ENCODE assay signal across 1 cellular context in genomic region chr14:91985008-91985407, GRCh38.
TF ChIP-seq lines count a peak whose summit lies in the region.

No MANE protein-coding gene starts in this region.

TF ChIP-seq in HepG2, 621 proteins besides CTCF, POLR2A, EP300 and RAD21 (continued from another document):
- TF ChIP-seq ZNF382 (CRISPR knock-in tag; IDR thresholded peaks at IDR 0.05; ENCODE audit: borderline replicate concordance) = no peak
- TF ChIP-seq, protein P1, sequence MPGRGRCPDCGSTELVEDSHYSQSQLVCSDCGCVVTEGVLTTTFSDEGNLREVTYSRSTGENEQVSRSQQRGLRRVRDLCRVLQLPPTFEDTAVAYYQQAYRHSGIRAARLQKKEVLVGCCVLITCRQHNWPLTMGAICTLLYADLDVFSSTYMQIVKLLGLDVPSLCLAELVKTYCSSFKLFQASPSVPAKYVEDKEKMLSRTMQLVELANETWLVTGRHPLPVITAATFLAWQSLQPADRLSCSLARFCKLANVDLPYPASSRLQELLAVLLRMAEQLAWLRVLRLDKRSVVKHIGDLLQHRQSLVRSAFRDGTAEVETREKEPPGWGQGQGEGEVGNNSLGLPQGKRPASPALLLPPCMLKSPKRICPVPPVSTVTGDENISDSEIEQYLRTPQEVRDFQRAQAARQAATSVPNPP (CRISPR knock-in tag; IDR thresholded peaks at IDR 0.05) = no peak
- no peak for TF ChIP-seq ZNF83 (CRISPR knock-in tag; IDR thresholded peaks at IDR 0.05; ENCODE audit: borderline replicate concordance)
- TF ChIP-seq NFYC (CRISPR knock-in tag; IDR thresholded peaks at IDR 0.05) = no peak
- TF ChIP-seq, protein P2, sequence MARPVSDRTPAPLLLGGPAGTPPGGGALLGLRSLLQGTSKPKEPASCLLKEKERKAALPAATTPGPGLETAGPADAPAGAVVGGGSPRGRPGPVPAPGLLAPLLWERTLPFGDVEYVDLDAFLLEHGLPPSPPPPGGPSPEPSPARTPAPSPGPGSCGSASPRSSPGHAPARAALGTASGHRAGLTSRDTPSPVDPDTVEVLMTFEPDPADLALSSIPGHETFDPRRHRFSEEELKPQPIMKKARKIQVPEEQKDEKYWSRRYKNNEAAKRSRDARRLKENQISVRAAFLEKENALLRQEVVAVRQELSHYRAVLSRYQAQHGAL (CRISPR knock-in tag; IDR thresholded peaks at IDR 0.05; ENCODE audit: not compliant biosample characterization) = no peak
- no peak for TF ChIP-seq HNRNPLL (IDR thresholded peaks at IDR 0.05; ENCODE audit: low read depth, low read length, poor library complexity, severe bottlenecking)
- TF ChIP-seq EED (CRISPR knock-in tag; IDR thresholded peaks at IDR 0.05) = no peak
- TF ChIP-seq NFAT5 (CRISPR knock-in tag; IDR thresholded peaks at IDR 0.05) = no peak
- TF ChIP-seq MTF2 (CRISPR knock-in tag; IDR thresholded peaks at IDR 0.05; ENCODE audit: borderline replicate concordance) = no peak
- TF ChIP-seq GPN1 (CRISPR knock-in tag; IDR thresholded peaks at IDR 0.05; ENCODE audit: borderline replicate concordance) = no peak
- no peak for TF ChIP-seq ZNF549 (CRISPR knock-in tag; IDR thresholded peaks at IDR 0.05)
- TF ChIP-seq, protein P3, sequence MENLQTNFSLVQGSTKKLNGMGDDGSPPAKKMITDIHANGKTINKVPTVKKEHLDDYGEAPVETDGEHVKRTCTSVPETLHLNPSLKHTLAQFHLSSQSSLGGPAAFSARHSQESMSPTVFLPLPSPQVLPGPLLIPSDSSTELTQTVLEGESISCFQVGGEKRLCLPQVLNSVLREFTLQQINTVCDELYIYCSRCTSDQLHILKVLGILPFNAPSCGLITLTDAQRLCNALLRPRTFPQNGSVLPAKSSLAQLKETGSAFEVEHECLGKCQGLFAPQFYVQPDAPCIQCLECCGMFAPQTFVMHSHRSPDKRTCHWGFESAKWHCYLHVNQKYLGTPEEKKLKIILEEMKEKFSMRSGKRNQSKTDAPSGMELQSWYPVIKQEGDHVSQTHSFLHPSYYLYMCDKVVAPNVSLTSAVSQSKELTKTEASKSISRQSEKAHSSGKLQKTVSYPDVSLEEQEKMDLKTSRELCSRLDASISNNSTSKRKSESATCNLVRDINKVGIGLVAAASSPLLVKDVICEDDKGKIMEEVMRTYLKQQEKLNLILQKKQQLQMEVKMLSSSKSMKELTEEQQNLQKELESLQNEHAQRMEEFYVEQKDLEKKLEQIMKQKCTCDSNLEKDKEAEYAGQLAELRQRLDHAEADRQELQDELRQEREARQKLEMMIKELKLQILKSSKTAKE (CRISPR knock-in tag; IDR thresholded peaks at IDR 0.05; ENCODE audit: borderline replicate concordance) = no peak
- TF ChIP-seq JUNB (CRISPR knock-in tag; IDR thresholded peaks at IDR 0.05; ENCODE audit: borderline replicate concordance) = no peak
- no peak for TF ChIP-seq HINFP (CRISPR knock-in tag; IDR thresholded peaks at IDR 0.05; ENCODE audit: low read depth)
- TF ChIP-seq ERF (CRISPR knock-in tag; IDR thresholded peaks at IDR 0.05) = no peak
- TF ChIP-seq ZNF678 (CRISPR knock-in tag; IDR thresholded peaks at IDR 0.05) = no peak
